In genomic region chr12:15856097-15856982, GRCh38 we compare ENCODE assay signal across 9 cellular contexts. TPM values are rescaled to one million over a fixed set of nuclear protein-coding genes. Genes with fewer than 3 reads are reported as not detected.
DNase-seq lines count a peak whose midpoint lies in the region; ATAC-seq, FAIRE-seq and TF ChIP-seq lines count a peak whose summit lies in the region.
"Had no signal": no experiment of that assay in that cellular context is flagged by ENCODE, and none has a peak within 500 bp of the region (broad histone marks: within the 10 kb centered on the region; RNA-seq: fewer than 3 reads in every experiment).

No MANE protein-coding gene starts in this region.

- ATAC-seq in GM18517 (IDR thresholded peaks at IDR 0.05; ENCODE audit: unreplicated experiment), result peak; percentile 61
- ATAC-seq in naive B cell (ENCODE audit: low read depth in 2 of 2), result peak; percentile 64 to 68
- ATAC-seq: stimulated activated effector memory CD8-positive, alpha-beta T cell treated with anti-CD3 and anti-CD28 coated beads, Interleukin-12 subunit alpha, Interleukin-12 subunit beta, amount 100 ng/mL, for 72 hours had no signal

- H3K27ac Mint-ChIP-seq in CD8-positive, alpha-beta memory T cell, result no peak overlapping the region
- H3K27ac Mint-ChIP-seq in naive B cell, result no peak overlapping the region
- H3K27ac Mint-ChIP-seq: stimulated activated effector memory CD8-positive, alpha-beta T cell treated with anti-CD3 and anti-CD28 coated beads, Interleukin-12 subunit alpha, Interleukin-12 subunit beta, amount 100 ng/mL, for 72 hours had no signal

- no peak for FAIRE-seq in GM12891 (lab: Jason Lieb, UNC)

- H3K4me1 Mint-ChIP-seq in CD8-positive, alpha-beta memory T cell, result no peaks in the 10 kb centered on the region
- no peaks in the 10 kb centered on the region for H3K4me1 Mint-ChIP-seq in naive B cell
- H3K4me1 Mint-ChIP-seq: stimulated activated effector memory CD8-positive, alpha-beta T cell treated with anti-CD3 and anti-CD28 coated beads, Interleukin-12 subunit alpha, Interleukin-12 subunit beta, amount 100 ng/mL, for 72 hours had no signal

- CTCF ChIA-PET in CD8-positive, alpha-beta memory T cell (lab: Charles Lee), result interaction anchor here (0.7 to 3.8 kb wide), 8 partner anchors 18 to 1243 kb away, joined by 3 to 18 read pairs (median 4); partner anchors contain the start of gene EPS8

- POLR2A ChIA-PET in CD8-positive, alpha-beta memory T cell (lab: Charles Lee), result no interaction called here

- TF ChIP-seq CTCF in VCaP (conservative IDR thresholded peaks at IDR 0.05) (peak; percentile 88), epithelial cell of proximal tubule (conservative IDR thresholded peaks at IDR 0.05; ENCODE audit: low read depth, low read length) (peak; percentile 80)

- H3K9me3 ChIP-seq in CD8-positive, alpha-beta memory T cell (ENCODE audit: low read length), result no peaks in the 10 kb centered on the region

- no peaks in the 10 kb centered on the region for H3K36me3 ChIP-seq in CD8-positive, alpha-beta memory T cell (ENCODE audit: insufficient read depth, low read length)

- H3K27ac ChIP-seq in CD8-positive, alpha-beta memory T cell (ENCODE audit: low read depth, low read length), result no peak overlapping the region
- no peak overlapping the region for H3K27ac ChIP-seq in VCaP

- peaks cover 10 to 30% of the 10 kb centered on the region in 2 donors for H3K27me3 Mint-ChIP-seq in CD8-positive, alpha-beta memory T cell
- H3K27me3 Mint-ChIP-seq in naive B cell, result peaks cover 0 to 10% (median 5%) of the 10 kb centered on the region in 3 donors

- no peaks in the 10 kb centered on the region for H3K36me3 Mint-ChIP-seq in CD8-positive, alpha-beta memory T cell
- H3K36me3 Mint-ChIP-seq in naive B cell, result no peaks in the 10 kb centered on the region
- H3K36me3 Mint-ChIP-seq: stimulated activated effector memory CD8-positive, alpha-beta T cell treated with anti-CD3 and anti-CD28 coated beads, Interleukin-12 subunit alpha, Interleukin-12 subunit beta, amount 100 ng/mL, for 72 hours had no signal

- H3K4me3 Mint-ChIP-seq in CD8-positive, alpha-beta memory T cell, result no peak overlapping the region
- H3K4me3 Mint-ChIP-seq in naive B cell, result no peak overlapping the region
- H3K4me3 Mint-ChIP-seq: stimulated activated effector memory CD8-positive, alpha-beta T cell treated with anti-CD3 and anti-CD28 coated beads, Interleukin-12 subunit alpha, Interleukin-12 subunit beta, amount 100 ng/mL, for 72 hours had no signal

- peak in 3 of 5 donors; percentile 34 to 55 (median 50) for DNase-seq in CD8-positive, alpha-beta memory T cell
- DNase-seq in NCI-H146 (lab: John Stamatoyannopoulos, UW) (peak; percentile 48), epithelial cell of proximal tubule (ENCODE audit: low read depth) (no peak), naive B cell (peak; percentile 36), amniotic stem cell (lab: John Stamatoyannopoulos, UW) (no peak), GM12891 (ENCODE audit: insufficient read length, low spot score) (no peak)

- no peak for TF ChIP-seq POLR2A in GM12891 (IDR thresholded peaks at IDR 0.05; ENCODE audit: low read depth, low read length)

- H3K9me3 Mint-ChIP-seq in CD8-positive, alpha-beta memory T cell, result no peaks in the 10 kb centered on the region
- H3K9me3 Mint-ChIP-seq in naive B cell, result no peaks in the 10 kb centered on the region
- H3K9me3 Mint-ChIP-seq: stimulated activated effector memory CD8-positive, alpha-beta T cell treated with anti-CD3 and anti-CD28 coated beads, Interleukin-12 subunit alpha, Interleukin-12 subunit beta, amount 100 ng/mL, for 72 hours had no signal

- peaks cover 10% of the 10 kb centered on the region for H3K27me3 ChIP-seq in CD8-positive, alpha-beta memory T cell (ENCODE audit: insufficient read depth, low read length, poor library complexity, severe bottlenecking)

- H3K4me1 ChIP-seq in CD8-positive, alpha-beta memory T cell (ENCODE audit: insufficient read depth, low read length), result no peaks in the 10 kb centered on the region

- H3K4me3 ChIP-seq in CD8-positive, alpha-beta memory T cell (ENCODE audit: low read length), result no peak overlapping the region
- no peak overlapping the region for H3K4me3 ChIP-seq in epithelial cell of proximal tubule (ENCODE audit: low read depth, low read length)

TF ChIP-seq in GM12891, 5 proteins besides CTCF, POLR2A, EP300 and RAD21:
- TF ChIP-seq SPI1 (IDR thresholded peaks at IDR 0.05; ENCODE audit: low read depth, low read length), result no peak
- TF ChIP-seq POU2F2 (IDR thresholded peaks at IDR 0.05; ENCODE audit: low read depth, low read length), result no peak
- no peak for TF ChIP-seq PAX5 (IDR thresholded peaks at IDR 0.05; ENCODE audit: insufficient read depth, low read length, severe bottlenecking)
- no peak for TF ChIP-seq TAF1 (IDR thresholded peaks at IDR 0.05; ENCODE audit: low read depth, low read length)
- no peak for TF ChIP-seq POLR2AphosphoS5 (IDR thresholded peaks at IDR 0.05; ENCODE audit: low read depth, low read length)

RNA-seq across cellular contexts. Expression of gene STRAP, which starts 25.8 kb away (rescaled TPM):
- 100 to 1,000 TPM; 179 to 185 TPM for total RNA-seq in CD8-positive, alpha-beta memory T cell
- 112 TPM for polyA plus RNA-seq in CD8-positive, alpha-beta memory T cell
- total RNA-seq in epithelial cell of proximal tubule, result 163 and 196 TPM in 2 replicates
- 100 to 1,000 TPM in 3 of 6 donors, 10 to 100 TPM in 3; 87.8 to 164 (median 101) TPM for polyA plus RNA-seq in naive B cell (ENCODE audit: low read depth in 6 of 6)
- 91.2 TPM for polyA plus RNA-seq in GM12891 (2012; ENCODE audit: low read depth, missing spikeins)

RNA-seq across cellular contexts. Expression of gene DERA, which starts 54.8 kb away (rescaled TPM):
- 10 to 100 TPM; 25.2 to 26.6 TPM for total RNA-seq in CD8-positive, alpha-beta memory T cell
- polyA plus RNA-seq in CD8-positive, alpha-beta memory T cell, result 25.8 TPM
- 52.6 and 76.0 TPM in 2 replicates for total RNA-seq in epithelial cell of proximal tubule
- polyA plus RNA-seq in naive B cell (ENCODE audit: low read depth in 6 of 6), result 10 to 100 TPM; 40.4 to 51.5 (median 46.9) TPM
- 31.0 TPM for polyA plus RNA-seq in GM12891 (2012; ENCODE audit: low read depth, missing spikeins)

Comparison
In these comparisons a context has a peak if more than half of its experiments do, and no peak if none do; other contexts are left out.
1. DNase-seq: peak in CD8-positive, alpha-beta memory T cell (3 of 5), NCI-H146 (single experiment) and naive B cell (single experiment); none in epithelial cell of proximal tubule (single experiment), amniotic stem cell (single experiment) and GM12891 (single experiment).